Comparison of ENCODE assay signal across 20 cellular contexts in genomic region chr6:489762-490161, GRCh38.
A peak's percentile ranks its signal among the peaks of the same experiment; 100 is the strongest.
DNase-seq lines count a peak whose midpoint lies in the region; ATAC-seq and TF ChIP-seq lines count a peak whose summit lies in the region.
"Had no signal": no experiment of that assay in that cellular context is flagged by ENCODE, and none has a peak within 500 bp of the region (broad histone marks: within the 10 kb centered on the region; RNA-seq: fewer than 3 reads in every experiment).

No MANE protein-coding gene starts in this region.

- no peaks in the 10 kb centered on the region for H3K27me3 Mint-ChIP-seq in activated T-cell treated with anti-CD3 and anti-CD28 coated beads, Interleukin-2, amount 50 U/mL, for 72 hours (ENCODE audit: low read depth)
- no peaks in the 10 kb centered on the region for H3K27me3 Mint-ChIP-seq in activated naive CD8-positive, alpha-beta T cell treated with anti-CD3 and anti-CD28 coated beads, Interleukin-2, amount 10 ng/mL, durations not matched to agents 7 days and 5 days
- H3K27me3 Mint-ChIP-seq in stimulated activated memory B cell treated with anti-CD40 and anti-IgM and Interleukin-4, amounts not matched to agents 10 μg/mL and 1 μg/mL and 100 μg/mL, for 72 hours, result no peaks in the 10 kb centered on the region

- H3K9me2 ChIP-seq in OCI-LY7 (ENCODE audit: insufficient read depth, low read length), result no peaks in the 10 kb centered on the region

- POLR2A ChIA-PET in OCI-LY7 (lab: Charles Lee), result interaction anchor here (0.7 to 1.8 kb wide), 4 partner anchors 10 to 300 kb away, joined by 3 to 5 read pairs (median 4); no protein-coding TSS in a partner anchor
- POLR2A ChIA-PET in activated naive CD8-positive, alpha-beta T cell treated with anti-CD3 and anti-CD28 coated beads, Interleukin-2, amount 10 ng/mL, durations not matched to agents 7 days and 5 days (lab: Charles Lee), result interaction anchor here (0.5 to 4.8 kb wide), 12 partner anchors 9 to 98 kb away, joined by 3 to 63 read pairs (median 6); partner anchors contain the start of gene IRF4

- no TSS peak for BruUV-seq in OCI-LY7 (replicated peaks; lab: Mats Ljungman, UMichigan)

- intact Hi-C loops in OCI-LY7 (cut with micrococcal nuclease; ENCODE audit: unreplicated experiment), result no loop called here

- H3K36me3 ChIP-seq in OCI-LY7 (ENCODE audit: insufficient read depth, low read length), result peaks cover 6% of the 10 kb centered on the region; the same call in 1 of the 2 replicates
- H3K36me3 ChIP-seq: MG63 had no signal

- no peak overlapping the region for H3K4me3 ChIP-seq in OCI-LY7 (ENCODE audit: low read depth, low read length, poor library complexity, severe bottlenecking)
- H3K4me3 ChIP-seq: esophagus muscularis mucosa, gastrocnemius medialis, MG63, right lobe of liver had no signal

- peaks cover 96% of the 10 kb centered on the region for H3K4me1 Mint-ChIP-seq in activated T-cell treated with anti-CD3 and anti-CD28 coated beads, Interleukin-2, amount 50 U/mL, for 72 hours (ENCODE audit: low read depth)
- H3K4me1 Mint-ChIP-seq in activated naive CD8-positive, alpha-beta T cell treated with anti-CD3 and anti-CD28 coated beads, Interleukin-2, amount 10 ng/mL, durations not matched to agents 7 days and 5 days, result peaks cover 64% of the 10 kb centered on the region
- H3K4me1 Mint-ChIP-seq in stimulated activated memory B cell treated with anti-CD40 and anti-IgM and Interleukin-4, amounts not matched to agents 10 μg/mL and 1 μg/mL and 100 μg/mL, for 72 hours, result peaks cover 38% of the 10 kb centered on the region

- CTCF ChIA-PET in OCI-LY7 (lab: Charles Lee; ENCODE audit: unreplicated experiment), result no interaction called here

- H2AFZ ChIP-seq in OCI-LY7 (ENCODE audit: low read length), result no peak overlapping the region
- H2AFZ ChIP-seq: parathyroid adenoma had no signal

- peaks cover 0 to 3% of the 10 kb centered on the region in 2 donors for H3K9me3 Mint-ChIP-seq in activated T-cell treated with anti-CD3 and anti-CD28 coated beads, Interleukin-2, amount 50 U/mL, for 72 hours
- no peaks in the 10 kb centered on the region for H3K9me3 Mint-ChIP-seq in activated naive CD8-positive, alpha-beta T cell treated with anti-CD3 and anti-CD28 coated beads, Interleukin-2, amount 10 ng/mL, durations not matched to agents 7 days and 5 days
- no peaks in the 10 kb centered on the region for H3K9me3 Mint-ChIP-seq in stimulated activated memory B cell treated with anti-CD40 and anti-IgM and Interleukin-4, amounts not matched to agents 10 μg/mL and 1 μg/mL and 100 μg/mL, for 72 hours

- H3K9me3 ChIP-seq in OCI-LY7 (ENCODE audit: low read length), result no peaks in the 10 kb centered on the region
- H3K9me3 ChIP-seq: esophagus muscularis mucosa, gastrocnemius medialis, MG63, right lobe of liver had no signal

- peak overlapping the region; percentile 100 for H3K27ac Mint-ChIP-seq in activated T-cell treated with anti-CD3 and anti-CD28 coated beads, Interleukin-2, amount 50 U/mL, for 72 hours
- H3K27ac Mint-ChIP-seq in activated naive CD8-positive, alpha-beta T cell treated with anti-CD3 and anti-CD28 coated beads, Interleukin-2, amount 10 ng/mL, durations not matched to agents 7 days and 5 days, result peak overlapping the region; percentile 91
- peak overlapping the region; percentile 63 for H3K27ac Mint-ChIP-seq in stimulated activated memory B cell treated with anti-CD40 and anti-IgM and Interleukin-4, amounts not matched to agents 10 μg/mL and 1 μg/mL and 100 μg/mL, for 72 hours

- no peaks in the 10 kb centered on the region for H4K20me1 ChIP-seq in OCI-LY7 (ENCODE audit: insufficient read depth, low read length)

- 0 out of 2 replicates have a peak overlapping the region, but pooled peaks have one; percentile 32 for H3K4me2 ChIP-seq in OCI-LY7 (ENCODE audit: low read length)

- peak overlapping the region; percentile 58 to 95 for H3K4me3 Mint-ChIP-seq in activated T-cell treated with anti-CD3 and anti-CD28 coated beads, Interleukin-2, amount 50 U/mL, for 72 hours
- peak overlapping the region; percentile 75 for H3K4me3 Mint-ChIP-seq in activated naive CD8-positive, alpha-beta T cell treated with anti-CD3 and anti-CD28 coated beads, Interleukin-2, amount 10 ng/mL, durations not matched to agents 7 days and 5 days
- H3K4me3 Mint-ChIP-seq in stimulated activated memory B cell treated with anti-CD40 and anti-IgM and Interleukin-4, amounts not matched to agents 10 μg/mL and 1 μg/mL and 100 μg/mL, for 72 hours, result no peak overlapping the region

- no peak for ATAC-seq in activated T-cell treated with anti-CD3 and anti-CD28 coated beads, Interleukin-2, amount 50 U/mL, for 72 hours (replicated peaks in 1 of 2)
- ATAC-seq in activated naive CD8-positive, alpha-beta T cell treated with anti-CD3 and anti-CD28 coated beads, Interleukin-2, amount 10 ng/mL, durations not matched to agents 7 days and 5 days (ENCODE audit: low read depth), result no peak
- ATAC-seq in stimulated activated memory B cell treated with anti-CD40 and anti-IgM and Interleukin-4, amounts not matched to agents 10 μg/mL and 1 μg/mL and 100 μg/mL, for 72 hours, result no peak
- ATAC-seq in GM18867 (IDR thresholded peaks at IDR 0.05; ENCODE audit: unreplicated experiment), result no peak
- ATAC-seq: gastrocnemius medialis, right lobe of liver had no signal

- peaks cover 16% of the 10 kb centered on the region for H3K4me1 ChIP-seq in OCI-LY7 (ENCODE audit: insufficient read depth, low read length, poor library complexity, severe bottlenecking)
- H3K4me1 ChIP-seq: esophagus muscularis mucosa, gastrocnemius medialis, right lobe of liver had no signal

- TF ChIP-seq CTCF in OCI-LY7 (conservative IDR thresholded peaks at IDR 0.05; ENCODE audit: low read length), result no peak

- no peaks in the 10 kb centered on the region for H3K79me2 ChIP-seq in OCI-LY7 (ENCODE audit: insufficient read depth, low read depth, low read length)
- H3K79me2 ChIP-seq: parathyroid adenoma had no signal

- H3K36me3 Mint-ChIP-seq in activated T-cell treated with anti-CD3 and anti-CD28 coated beads, Interleukin-2, amount 50 U/mL, for 72 hours (ENCODE audit: insufficient read depth in 2 of 2), result peaks cover 18 to 43% of the 10 kb centered on the region in 2 donors
- peaks cover 19% of the 10 kb centered on the region for H3K36me3 Mint-ChIP-seq in activated naive CD8-positive, alpha-beta T cell treated with anti-CD3 and anti-CD28 coated beads, Interleukin-2, amount 10 ng/mL, durations not matched to agents 7 days and 5 days
- peaks cover 39% of the 10 kb centered on the region for H3K36me3 Mint-ChIP-seq in stimulated activated memory B cell treated with anti-CD40 and anti-IgM and Interleukin-4, amounts not matched to agents 10 μg/mL and 1 μg/mL and 100 μg/mL, for 72 hours

- DNase-seq in activated T-cell treated with anti-CD3 and anti-CD28 coated beads, Interleukin-2, amount 50 U/mL, for 72 hours, result no peak
- no peak for DNase-seq in activated T-cell treated with anti-CD3 and anti-CD28 coated beads, Interleukin-2, amount 50 U/mL, for 1 hour
- DNase-seq in OCI-LY7 (ENCODE audit: low spot score), result no peak
- no peak for DNase-seq in activated naive CD8-positive, alpha-beta T cell treated with anti-CD3 and anti-CD28 coated beads, Interleukin-2, amount 10 ng/mL, durations not matched to agents 7 days and 5 days
- DNase-seq in activated CD4-positive, CD25-positive, alpha-beta regulatory T cell (lab: John Stamatoyannopoulos, UW), result no peak
- no peak for DNase-seq in cerebellar nuclear complex (lab: John Stamatoyannopoulos, UW)
- DNase-seq: DMS79 treated with DMSO at 0.1 percent for 48 hours; effector memory CD4-positive, alpha-beta T cell; gastrocnemius medialis; GOT3; IMR-90; MG63; NCI-H1436; NCI-H2171; NCI-H524 treated with DMSO at 0.1 percent for 48 hours; right lobe of liver had no signal

- H3K27ac ChIP-seq in OCI-LY7 (ENCODE audit: low read depth, low read length, poor library complexity, severe bottlenecking), result no peak overlapping the region
- H3K27ac ChIP-seq: esophagus muscularis mucosa, gastrocnemius medialis, parathyroid adenoma, right lobe of liver had no signal
